Comparison of ENCODE assay signal across 8 cellular contexts in genomic region chr3:50259432-50260026, GRCh38. TPM values are rescaled to one million over a fixed set of nuclear protein-coding genes. Genes with fewer than 3 reads are reported as not detected.
DNase-seq lines count a peak whose midpoint lies in the region; ATAC-seq and TF ChIP-seq lines count a peak whose summit lies in the region.

No MANE protein-coding gene starts in this region.

- intact Hi-C loops in activated CD8-positive, alpha-beta T cell treated with anti-CD3 and anti-CD28 coated beads for 36 hours (cut with micrococcal nuclease) = no loop called here

- TF ChIP-seq CTCF in HFFc6 (IDR thresholded peaks at IDR 0.05) = no peak
- no peak for TF ChIP-seq CTCF in activated CD8-positive, alpha-beta T cell treated with anti-CD3 and anti-CD28 coated beads for 36 hours (IDR thresholded peaks at IDR 0.05)

- H3K4me3 Mint-ChIP-seq in HFFc6 (peak overlapping the region; percentile 13; the same call in 1 of the 2 replicates), memory B cell (peak overlapping the region; percentile 78)
- peak overlapping the region; percentile 61 for H3K4me3 Mint-ChIP-seq in activated CD8-positive, alpha-beta T cell treated with anti-CD3 and anti-CD28 coated beads for 36 hours

- H3K36me3 Mint-ChIP-seq in HFFc6 (ENCODE audit: low read depth) = peaks cover 5% of the 10 kb centered on the region
- peaks cover 23% of the 10 kb centered on the region for H3K36me3 Mint-ChIP-seq in activated CD8-positive, alpha-beta T cell treated with anti-CD3 and anti-CD28 coated beads for 36 hours (ENCODE audit: low read depth)
- H3K36me3 Mint-ChIP-seq in memory B cell = peaks cover 14% of the 10 kb centered on the region

- peaks cover 30% of the 10 kb centered on the region for H3K4me1 Mint-ChIP-seq in HFFc6 (ENCODE audit: low read depth)
- peaks cover 5% of the 10 kb centered on the region for H3K4me1 Mint-ChIP-seq in activated CD8-positive, alpha-beta T cell treated with anti-CD3 and anti-CD28 coated beads for 36 hours (ENCODE audit: low read depth)
- peaks cover 3% of the 10 kb centered on the region for H3K4me1 Mint-ChIP-seq in memory B cell

- CTCF ChIA-PET in activated CD8-positive, alpha-beta T cell treated with anti-CD3 and anti-CD28 coated beads for 36 hours (lab: Charles Lee) = interaction anchor here (0.8 to 11.8 kb wide), 22 partner anchors 11 to 91 kb away, joined by 3 to 97 read pairs (median 6); partner anchors contain the start of genes CYB561D2, GNAI2, IFRD2 and NPRL2

- no peak for DNase-seq in HFFc6
- DNase-seq in activated CD8-positive, alpha-beta T cell treated with anti-CD3 and anti-CD28 coated beads for 36 hours = no peak
- no peak for DNase-seq in memory B cell (ENCODE audit: low spot score in 2 of 2)
- DNase-seq in SW 1271 (lab: John Stamatoyannopoulos, UW) = no peak
- DNase-seq in NCI-H2196 treated with DMSO at 0.1 percent for 48 hours (lab: John Stamatoyannopoulos, UW; ENCODE audit: unreplicated experiment) = no peak

- H3K27me3 Mint-ChIP-seq in HFFc6 (ENCODE audit: insufficient read depth) = 0 out of 2 replicates have a peak, but pooled peaks cover 2% of the 10 kb centered on the region
- H3K27me3 Mint-ChIP-seq in activated CD8-positive, alpha-beta T cell treated with anti-CD3 and anti-CD28 coated beads for 36 hours = no peaks in the 10 kb centered on the region
- H3K27me3 Mint-ChIP-seq in memory B cell = no peaks in the 10 kb centered on the region

- POLR2A ChIA-PET in activated CD8-positive, alpha-beta T cell treated with anti-CD3 and anti-CD28 coated beads for 36 hours (lab: Charles Lee) = interaction anchor here (1.0 to 3.1 kb wide), 7 partner anchors 10 to 64 kb away, joined by 3 to 21 read pairs (median 4); partner anchors contain the start of gene SEMA3B

- peak overlapping the region; percentile 76 for H3K27ac Mint-ChIP-seq in HFFc6
- H3K27ac Mint-ChIP-seq in activated CD8-positive, alpha-beta T cell treated with anti-CD3 and anti-CD28 coated beads for 36 hours = peak overlapping the region; percentile 78
- H3K27ac Mint-ChIP-seq in memory B cell = peak overlapping the region; percentile 83

- ATAC-seq in GM18502 (IDR thresholded peaks at IDR 0.05; ENCODE audit: poor library complexity, unreplicated experiment) (peak; percentile 22), memory B cell (ENCODE audit: low read depth) (peak; percentile 7), HG03108 (IDR thresholded peaks at IDR 0.05; ENCODE audit: unreplicated experiment) (no peak), GM18870 (IDR thresholded peaks at IDR 0.05; ENCODE audit: unreplicated experiment) (no peak)
- ATAC-seq in activated CD8-positive, alpha-beta T cell treated with anti-CD3 and anti-CD28 coated beads for 36 hours = peak; percentile 18

- H3K9me3 Mint-ChIP-seq in HFFc6 (no peaks in the 10 kb centered on the region), memory B cell (no peaks in the 10 kb centered on the region)
- no peaks in the 10 kb centered on the region for H3K9me3 Mint-ChIP-seq in activated CD8-positive, alpha-beta T cell treated with anti-CD3 and anti-CD28 coated beads for 36 hours

RNA-seq across cellular contexts. Expression of gene SEMA3B, which starts 9.4 kb away (rescaled TPM):
- 10 to 100 TPM; 14.5 to 26.6 (median 24.7) TPM for total RNA-seq in HFFc6 (2021; fragmentation: NEBNext Ultra II Directional; extraction: Animal tissue kit (Norgen Biotek cat#: 25700))
- total RNA-seq in activated CD8-positive, alpha-beta T cell treated with anti-CD3 and anti-CD28 coated beads for 36 hours = 1 to 10 TPM; 1.6 to 2.3 TPM

RNA-seq across cellular contexts. Expression of gene LSMEM2, which starts 19.4 kb away (rescaled TPM):
- total RNA-seq in HFFc6 (2021; fragmentation: NEBNext Ultra II Directional; extraction: Animal tissue kit (Norgen Biotek cat#: 25700)) = under 1 TPM in 2 of 6 experiments, not detected in 4; 0.11 to 0.13 TPM
- total RNA-seq in activated CD8-positive, alpha-beta T cell treated with anti-CD3 and anti-CD28 coated beads for 36 hours = not detected

RNA-seq across cellular contexts. Expression of gene GNAI2, which starts 23.5 kb away (rescaled TPM):
- 100 to 1,000 TPM; 532 to 617 (median 582) TPM for total RNA-seq in HFFc6 (2021; fragmentation: NEBNext Ultra II Directional; extraction: Animal tissue kit (Norgen Biotek cat#: 25700))
- total RNA-seq in activated CD8-positive, alpha-beta T cell treated with anti-CD3 and anti-CD28 coated beads for 36 hours = 100 to 1,000 TPM; 238 to 242 TPM

RNA-seq across cellular contexts. Expression of gene IFRD2, which starts 32.7 kb away (rescaled TPM):
- 100 to 1,000 TPM in 1 of 6 experiments, 10 to 100 TPM in 5; 71.2 to 102 (median 74.6) TPM for total RNA-seq in HFFc6 (2021; fragmentation: NEBNext Ultra II Directional; extraction: Animal tissue kit (Norgen Biotek cat#: 25700))
- 100 to 1,000 TPM; 132 to 133 TPM for total RNA-seq in activated CD8-positive, alpha-beta T cell treated with anti-CD3 and anti-CD28 coated beads for 36 hours

RNA-seq across cellular contexts. Expression of gene HYAL3, which starts 39.7 kb away (rescaled TPM):
- total RNA-seq in HFFc6 (2021; fragmentation: NEBNext Ultra II Directional; extraction: Animal tissue kit (Norgen Biotek cat#: 25700)) = 1 to 10 TPM; 4.7 to 8.3 (median 5.8) TPM
- 1 to 10 TPM; 3.3 to 4.1 TPM for total RNA-seq in activated CD8-positive, alpha-beta T cell treated with anti-CD3 and anti-CD28 coated beads for 36 hours

Comparison
In these comparisons a context has a peak if more than half of its experiments do, and no peak if none do; other contexts are left out.
1. ATAC-seq: peak in GM18502 (single experiment), activated CD8-positive, alpha-beta T cell treated with anti-CD3 and anti-CD28 coated beads for 36 hours (single experiment) and memory B cell (single experiment); none in HG03108 (single experiment) and GM18870 (single experiment).
2. H3K4me3 Mint-ChIP-seq: peak in every context shown above with its lines; median percentile 78 in memory B cell; 61 in activated CD8-positive, alpha-beta T cell treated with anti-CD3 and anti-CD28 coated beads for 36 hours; 13 in HFFc6.
3. RNA of gene SEMA3B, which starts 9.4 kb away (total RNA-seq): 14.5 to 26.6 TPM in HFFc6; 1.6 to 2.3 TPM in activated CD8-positive, alpha-beta T cell treated with anti-CD3 and anti-CD28 coated beads for 36 hours; every median in the first group is over 4 times any median in the second.
4. Peak in every context shown above with its lines, with median percentiles within 50 percentile points of each other: H3K27ac Mint-ChIP-seq.